Comparison of ENCODE assay signal across 36 cellular contexts in the genomic region with DNA sequence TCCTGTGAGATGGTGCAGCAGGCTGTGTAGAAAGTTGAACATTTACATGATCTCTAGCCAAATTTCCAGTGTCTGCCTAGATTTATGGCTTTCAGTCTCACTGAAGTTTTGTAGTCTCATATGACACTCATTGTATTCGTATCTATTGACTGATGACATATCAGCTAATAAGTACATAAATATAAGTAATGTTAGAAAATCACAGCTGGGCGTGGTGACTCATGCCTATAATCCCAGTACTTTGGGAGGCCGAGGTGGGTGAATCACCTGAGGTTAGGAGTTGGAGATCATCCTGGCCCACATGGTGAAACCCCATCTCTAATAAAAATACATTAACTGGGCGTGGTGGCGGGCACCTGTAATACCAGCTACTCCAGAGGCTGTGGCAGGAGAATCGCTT. TPM values are rescaled to one million over a fixed set of nuclear protein-coding genes. Genes with fewer than 3 reads are reported as not detected.
DNase-seq lines count a peak whose midpoint lies in the region; ATAC-seq and TF ChIP-seq lines count a peak whose summit lies in the region.
"Had no signal": no experiment of that assay in that cellular context is flagged by ENCODE, and none has a peak within 500 bp of the region (broad histone marks: within the 10 kb centered on the region; RNA-seq: fewer than 3 reads in every experiment).

No MANE protein-coding gene starts in this region.

- no peaks in the 10 kb centered on the region for H3K36me3 Mint-ChIP-seq in activated T-cell treated with anti-CD3 and anti-CD28 coated beads, Interleukin-2, amount 50 U/mL, for 4 hours (ENCODE audit: insufficient read depth)
- H3K36me3 Mint-ChIP-seq: activated naive CD4-positive, alpha-beta T cell treated with anti-CD3 and anti-CD28 coated beads, Interleukin-2, amount 50 U/mL, for 72 hours; natural killer cell treated with Interleukin-12 subunit alpha and Interleukin-12 subunit beta and Interleukin-15 and Interleukin-18, amount 100 ng/mL, for 72 hours had no signal

- H3K79me2 ChIP-seq in HCT116 (ENCODE audit: insufficient read depth, low read length), result no peaks in the 10 kb centered on the region

- no peaks in the 10 kb centered on the region for H3K4me1 Mint-ChIP-seq in activated T-cell treated with anti-CD3 and anti-CD28 coated beads, Interleukin-2, amount 50 U/mL, for 4 hours (ENCODE audit: low read depth)
- H3K4me1 Mint-ChIP-seq: activated CD4-positive, alpha-beta memory T cell treated with anti-CD3 and anti-CD28 coated beads, Interleukin-2, amount 10 ng/mL, durations not matched to agents 7 days and 5 days; activated T-helper 17 cell treated with anti-CD3 and anti-CD28 coated beads, Interleukin-2, amount 50 U/mL, for 72 hours; central memory CD8-positive, alpha-beta T cell; stimulated activated naive CD8-positive, alpha-beta T cell treated with anti-CD3 and anti-CD28 coated beads, Interleukin-15, amount 100 ng/mL, for 72 hours; T-helper 17 cell had no signal

- RAD21 ChIA-PET in HCT116 (lab: Charles Lee; ENCODE audit: low non-redundant PET in 1 of 2, low total read pairs in 2 of 2, uncharacterized antibody in 2 of 2, unreplicated experiment in 2 of 2), result no interaction called here

- POLR2A ChIA-PET in HCT116 (lab: Charles Lee) (no interaction called here), RWPE1 (lab: Yijun Ruan, JAX; ENCODE audit: low non-redundant PET) (no interaction called here)

- peaks cover 0 to 5% of the 10 kb centered on the region in 2 experiments; a peak in 1 of 4 replicates for H3K4me1 ChIP-seq in HCT116 (ENCODE audit: control insufficient read depth in 1 of 2, insufficient read depth in 2 of 2, low read length in 2 of 2)
- H3K4me1 ChIP-seq: heart left ventricle, lower lobe of right lung, Peyer's patch, SJSA1, thyroid gland had no signal

- CTCF ChIA-PET in HCT116 (lab: Charles Lee), result interaction anchor here (2.3 kb wide), 1 partner anchor 11 kb away, joined by 16 read pairs; no protein-coding TSS in a partner anchor
- CTCF ChIA-PET in RWPE1 (lab: Yijun Ruan, JAX), result no interaction called here

- peak; percentile 77 for DNase-seq in A172 (ENCODE audit: low spot score)
- DNase-seq in HCT116 (ENCODE audit: low read depth, low spot score), result peak; percentile 27
- DNase-seq in RWPE1 (ENCODE audit: low spot score), result peak; percentile 67
- peak; percentile 56 for DNase-seq in fibroblast of mammary gland (ENCODE audit: low read depth)
- no peak for DNase-seq in GM19238 (ENCODE audit: insufficient read length, low spot score)
- DNase-seq in activated T-cell treated with anti-CD3 and anti-CD28 coated beads, Interleukin-2, amount 50 U/mL, for 4 hours, result no peak
- DNase-seq: activated CD4-positive, alpha-beta memory T cell treated with anti-CD3 and anti-CD28 coated beads, Interleukin-2, amount 10 ng/mL, durations not matched to agents 7 days and 5 days; activated CD4-positive, alpha-beta T cell treated with anti-CD3 and anti-CD28 coated beads for 1 hour; activated CD8-positive, alpha-beta memory T cell treated with anti-CD3 and anti-CD28 coated beads, Interleukin-2, amount 50 U/mL, for 48 hours; AML-193; aorta; CD4-positive, alpha-beta T cell; dorsolateral prefrontal cortex; H9; heart left ventricle; Karpas-422; lower lobe of right lung; NCI-H1092 treated with DMSO at 0.1 percent for 48 hours; NCI-H187 treated with DMSO at 0.1 percent for 48 hours; NCI-H526 treated with DMSO at 0.1 percent for 48 hours; Peyer's patch; stimulated activated naive CD8-positive, alpha-beta T cell treated with anti-CD3 and anti-CD28 coated beads, Interleukin-15, amount 100 ng/mL, for 72 hours; T-helper 17 cell; thyroid gland had no signal

- intact Hi-C loops in HCT116 (cut with micrococcal nuclease), result no loop called here

- no peaks in the 10 kb centered on the region for H3K9me2 ChIP-seq in HCT116 (ENCODE audit: insufficient read depth)

- H3K36me3 ChIP-seq in HCT116 (ENCODE audit: control insufficient read depth in 1 of 2, insufficient read depth in 2 of 2, low read length in 2 of 2), result no peaks in the 10 kb centered on the region
- H3K36me3 ChIP-seq: heart left ventricle, lower lobe of right lung, Peyer's patch, SJSA1, thyroid gland had no signal

- no peak overlapping the region for H3K9ac ChIP-seq in HCT116 (ENCODE audit: low read length)

- no peak overlapping the region for H3K4me3 Mint-ChIP-seq in activated T-cell treated with anti-CD3 and anti-CD28 coated beads, Interleukin-2, amount 50 U/mL, for 4 hours
- H3K4me3 Mint-ChIP-seq: activated CD4-positive, alpha-beta memory T cell treated with anti-CD3 and anti-CD28 coated beads, Interleukin-2, amount 10 ng/mL, durations not matched to agents 7 days and 5 days; activated T-helper 17 cell treated with anti-CD3 and anti-CD28 coated beads, Interleukin-2, amount 50 U/mL, for 72 hours; CD4-positive, alpha-beta T cell; central memory CD8-positive, alpha-beta T cell; H9; natural killer cell treated with Interleukin-12 subunit alpha and Interleukin-12 subunit beta and Interleukin-15 and Interleukin-18, amount 100 ng/mL, for 72 hours; stimulated activated naive CD8-positive, alpha-beta T cell treated with anti-CD3 and anti-CD28 coated beads, Interleukin-15, amount 100 ng/mL, for 72 hours; T-helper 17 cell had no signal

- H3K9me3 ChIP-seq in HCT116 (ENCODE audit: control insufficient read depth in 1 of 2, insufficient read depth in 1 of 2, low read depth in 1 of 2, low read length in 2 of 2), result no peaks in the 10 kb centered on the region
- H3K9me3 ChIP-seq: heart left ventricle, lower lobe of right lung, Peyer's patch, SJSA1, thyroid gland had no signal

- TF ChIP-seq CTCF in HCT116 (IDR thresholded peaks at IDR 0.05 in 2 of 3, conservative IDR thresholded peaks at IDR 0.05 in 1 of 3; ENCODE audit: borderline replicate concordance in 1 of 3, insufficient read depth in 1 of 3, low read depth in 2 of 3, low read length in 2 of 3), result no peak
- no peak for TF ChIP-seq CTCF in RWPE1 (conservative IDR thresholded peaks at IDR 0.05; ENCODE audit: low read depth)
- TF ChIP-seq CTCF in fibroblast of mammary gland (conservative IDR thresholded peaks at IDR 0.05; ENCODE audit: control insufficient read depth, insufficient read depth, low read depth, low read length), result no peak

- H3K27ac ChIP-seq in HCT116 (ENCODE audit: low read depth, low read length), result no peak overlapping the region
- no peak overlapping the region for H3K27ac ChIP-seq in RWPE1
- H3K27ac ChIP-seq: heart left ventricle, lower lobe of right lung, Peyer's patch, SJSA1, skin epidermis, thyroid gland had no signal

- H3K9me3 Mint-ChIP-seq in activated T-cell treated with anti-CD3 and anti-CD28 coated beads, Interleukin-2, amount 50 U/mL, for 4 hours, result no peaks in the 10 kb centered on the region
- H3K9me3 Mint-ChIP-seq: activated CD4-positive, alpha-beta memory T cell treated with anti-CD3 and anti-CD28 coated beads, Interleukin-2, amount 10 ng/mL, durations not matched to agents 7 days and 5 days; activated naive CD4-positive, alpha-beta T cell treated with anti-CD3 and anti-CD28 coated beads, Interleukin-2, amount 50 U/mL, for 72 hours; activated T-helper 17 cell treated with anti-CD3 and anti-CD28 coated beads, Interleukin-2, amount 50 U/mL, for 72 hours; central memory CD8-positive, alpha-beta T cell had no signal

- ATAC-seq in HCT116, result peak; percentile 76
- no peak for ATAC-seq in activated T-cell treated with anti-CD3 and anti-CD28 coated beads, Interleukin-2, amount 50 U/mL, for 4 hours
- no peak for ATAC-seq in GM18873 (IDR thresholded peaks at IDR 0.05; ENCODE audit: low FRiP score, unreplicated experiment)
- no peak for ATAC-seq in GM18867 (IDR thresholded peaks at IDR 0.05; ENCODE audit: unreplicated experiment)
- ATAC-seq: activated naive CD4-positive, alpha-beta T cell treated with anti-CD3 and anti-CD28 coated beads, Interleukin-2, amount 50 U/mL, for 72 hours; activated T-helper 17 cell treated with anti-CD3 and anti-CD28 coated beads, Interleukin-2, amount 50 U/mL, for 72 hours; heart left ventricle; lower lobe of right lung; natural killer cell treated with Interleukin-12 subunit alpha and Interleukin-12 subunit beta and Interleukin-15 and Interleukin-18, amount 100 ng/mL, for 72 hours; stimulated activated naive CD8-positive, alpha-beta T cell treated with anti-CD3 and anti-CD28 coated beads, Interleukin-15, amount 100 ng/mL, for 72 hours; T-helper 17 cell had no signal

- no peaks in the 10 kb centered on the region for H3K27me3 Mint-ChIP-seq in activated T-cell treated with anti-CD3 and anti-CD28 coated beads, Interleukin-2, amount 50 U/mL, for 4 hours (ENCODE audit: low read depth)
- H3K27me3 Mint-ChIP-seq: activated T-helper 17 cell treated with anti-CD3 and anti-CD28 coated beads, Interleukin-2, amount 50 U/mL, for 72 hours; CD4-positive, alpha-beta T cell; central memory CD8-positive, alpha-beta T cell; stimulated activated naive CD8-positive, alpha-beta T cell treated with anti-CD3 and anti-CD28 coated beads, Interleukin-15, amount 100 ng/mL, for 72 hours had no signal

- TF ChIP-seq RAD21 in HCT116 (IDR thresholded peaks at IDR 0.05; ENCODE audit: low read depth), result no peak

- TF ChIP-seq POLR2A in HCT116 (IDR thresholded peaks at IDR 0.05; ENCODE audit: borderline replicate concordance, extremely low read depth, insufficient read depth, insufficient read length), result no peak

- H4K20me1 ChIP-seq in HCT116 (ENCODE audit: insufficient read depth), result no peaks in the 10 kb centered on the region; the same call in 1 of the 2 replicates

- H3K4me2 ChIP-seq in HCT116 (ENCODE audit: low read length), result no peak overlapping the region

- peaks cover 33% of the 10 kb centered on the region for H3K27me3 ChIP-seq in HCT116 (ENCODE audit: insufficient read depth, low read length)
- H3K27me3 ChIP-seq: dorsolateral prefrontal cortex, heart left ventricle, Peyer's patch, SJSA1, thyroid gland had no signal

- no TSS peak for BruUV-seq in HCT116 (replicated peaks; lab: Mats Ljungman, UMichigan)

- no peak overlapping the region for H2AFZ ChIP-seq in HCT116 (ENCODE audit: low read depth, low read length, poor library complexity, severe bottlenecking)

- no peak overlapping the region for H3K4me3 ChIP-seq in HCT116 (replicated peaks in 1 of 2; ENCODE audit: low read depth in 1 of 2, low read length in 2 of 2)
- no peak overlapping the region for H3K4me3 ChIP-seq in fibroblast of mammary gland (ENCODE audit: control insufficient read depth, low read depth, low read length)
- H3K4me3 ChIP-seq: dorsolateral prefrontal cortex, heart left ventricle, lower lobe of right lung, Peyer's patch, SJSA1, skin epidermis, thyroid gland had no signal

TF ChIP-seq in HCT116, 20 proteins besides CTCF, POLR2A, EP300 and RAD21 (continues in another document):
- TF ChIP-seq CEBPB (IDR thresholded peaks at IDR 0.05; ENCODE audit: low read depth) (peak; percentile 10; the same call in 1 of the 2 replicates), SP1 (IDR thresholded peaks at IDR 0.05; ENCODE audit: low read depth) (peak; percentile 11; the same call in 1 of the 2 replicates)

RNA-seq across cellular contexts. Expression of gene HTR2A, which starts 54.7 kb away (rescaled TPM):
- 0.02 and 0.14 TPM in 2 replicates for total RNA-seq in A172 (2014; rRNA removed; shearing (Covaris generic))
- total RNA-seq in HCT116 (2021; ENCODE audit: unreplicated experiment), result not detected
- polyA plus RNA-seq in HCT116 (2012), result not detected in 2 replicates
- not detected for total RNA-seq in activated T-cell treated with anti-CD3 and anti-CD28 coated beads, Interleukin-2, amount 50 U/mL, for 4 hours
- total RNA-seq: activated CD4-positive, alpha-beta memory T cell treated with anti-CD3 and anti-CD28 coated beads, Interleukin-2, amount 10 ng/mL, durations not matched to agents 7 days and 5 days; activated naive CD4-positive, alpha-beta T cell treated with anti-CD3 and anti-CD28 coated beads, Interleukin-2, amount 50 U/mL, for 72 hours; activated T-helper 17 cell treated with anti-CD3 and anti-CD28 coated beads, Interleukin-2, amount 50 U/mL, for 72 hours; CD4-positive, alpha-beta T cell; endothelial cell of umbilical vein; G401; H9; kidney epithelial cell; natural killer cell treated with Interleukin-12 subunit alpha and Interleukin-12 subunit beta and Interleukin-15 and Interleukin-18, amount 100 ng/mL, for 72 hours; pulmonary artery endothelial cell; SJSA1; T-helper 17 cell had no signal
- polyA plus RNA-seq: endothelial cell of umbilical vein had no signal

Comparison
In these comparisons a context has a peak if more than half of its experiments do, and no peak if none do; other contexts are left out.
1. DNase-seq: peak in A172 (single experiment), HCT116 (single experiment), RWPE1 (single experiment) and fibroblast of mammary gland (single experiment); none in GM19238 (single experiment) and activated T-cell treated with anti-CD3 and anti-CD28 coated beads, Interleukin-2, amount 50 U/mL, for 4 hours (single experiment).